12 cellular contexts compared by ENCODE assay signal in the genomic region with DNA sequence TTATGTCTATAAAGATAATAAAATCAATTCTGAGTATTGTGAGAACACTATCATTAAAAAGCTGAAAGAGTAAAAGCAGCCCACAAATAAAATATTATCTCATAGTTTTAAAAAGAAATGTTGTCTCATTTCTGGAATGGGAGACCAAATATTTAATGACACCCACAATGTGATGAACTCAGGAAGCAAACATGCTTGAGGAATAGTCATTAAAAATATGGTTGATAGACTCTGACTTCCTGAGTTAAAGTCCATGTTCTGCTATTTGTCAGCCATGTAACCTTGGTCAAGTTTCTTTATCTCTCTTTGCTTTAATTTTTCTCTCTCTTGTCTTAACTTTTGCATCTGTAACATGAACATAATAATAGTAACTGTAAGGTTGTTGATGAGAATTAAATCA. TPM values are rescaled to one million over a fixed set of nuclear protein-coding genes. Genes with fewer than 3 reads are reported as not detected.
DNase-seq lines count a peak whose midpoint lies in the region; ATAC-seq and TF ChIP-seq lines count a peak whose summit lies in the region.
"Had no signal": no experiment of that assay in that cellular context is flagged by ENCODE, and none has a peak within 500 bp of the region (broad histone marks: within the 10 kb centered on the region; RNA-seq: fewer than 3 reads in every experiment).

No MANE protein-coding gene starts in this region.

- H3K14ac ChIP-seq in mesenchymal stem cell (ENCODE audit: low read length in 2 of 2), result no peak overlapping the region

- no peak for DNase-seq in mammary epithelial cell
- DNase-seq in breast epithelium (ENCODE audit: low spot score in 2 of 2), result no peak
- peak; percentile 48 for DNase-seq in NCI-H69 (lab: John Stamatoyannopoulos, UW)
- no peak for DNase-seq in mesenchymal stem cell
- no peak for DNase-seq in posterior vena cava (ENCODE audit: low spot score)
- DNase-seq in colonic mucosa, result no peak
- no peak for DNase-seq in osteocyte (ENCODE audit: extremely low spot score, unreplicated experiment)
- no peak for DNase-seq in GM23338 (ENCODE audit: low spot score)
- DNase-seq: Caco-2; CD4-positive, CD25-positive, alpha-beta regulatory T cell; NCI-H774 had no signal

- no peak overlapping the region for H2BK12ac ChIP-seq in mesenchymal stem cell (ENCODE audit: low read length in 2 of 2)

- H3K4me3 Mint-ChIP-seq in osteocyte (ENCODE audit: unreplicated experiment) (no peak overlapping the region), GM23338 (no peak overlapping the region)
- H3K4me3 Mint-ChIP-seq: CD4-positive, CD25-positive, alpha-beta regulatory T cell had no signal

- no peaks in the 10 kb centered on the region for H3K36me3 Mint-ChIP-seq in osteocyte (ENCODE audit: unreplicated experiment)
- peaks cover 18% of the 10 kb centered on the region for H3K36me3 Mint-ChIP-seq in GM23338 (ENCODE audit: low read depth)
- H3K36me3 Mint-ChIP-seq: CD4-positive, CD25-positive, alpha-beta regulatory T cell had no signal

- no peak overlapping the region for H3K27ac Mint-ChIP-seq in osteocyte (ENCODE audit: unreplicated experiment)
- H3K27ac Mint-ChIP-seq in GM23338, result no peak overlapping the region
- H3K27ac Mint-ChIP-seq: CD4-positive, CD25-positive, alpha-beta regulatory T cell had no signal

- no peak overlapping the region for H4K8ac ChIP-seq in mesenchymal stem cell (ENCODE audit: low read length)

- H3K9ac ChIP-seq in mammary epithelial cell (ENCODE audit: insufficient read depth, low read length) (no peak overlapping the region), mesenchymal stem cell (ENCODE audit: low read length) (peak overlapping the region; percentile 27), colonic mucosa (ENCODE audit: low read depth in 2 of 2, low read length in 2 of 2) (no peak overlapping the region)

- H2AK5ac ChIP-seq in mesenchymal stem cell (ENCODE audit: low read length, severe bottlenecking), result no peak overlapping the region

- H3K4ac ChIP-seq in mesenchymal stem cell (ENCODE audit: low read depth in 1 of 2, low read length in 2 of 2), result no peak overlapping the region

- H3K9me3 ChIP-seq in mammary epithelial cell (replicated peaks; ENCODE audit: insufficient read depth, low read length) (peaks cover 14% of the 10 kb centered on the region), breast epithelium (no peaks in the 10 kb centered on the region), mesenchymal stem cell (ENCODE audit: control insufficient read depth, low read length) (peaks cover 4% of the 10 kb centered on the region), colonic mucosa (no peaks in the 10 kb centered on the region)
- H3K9me3 ChIP-seq: Caco-2 had no signal

- ATAC-seq in GM23338, result no peak
- ATAC-seq: K562 had no signal

- no peak overlapping the region for H4K91ac ChIP-seq in mesenchymal stem cell (ENCODE audit: low read length)

- H4K20me1 ChIP-seq in mammary epithelial cell (ENCODE audit: insufficient read depth, low read length) (no peaks in the 10 kb centered on the region), GM23338 (replicated peaks; ENCODE audit: insufficient read depth) (no peaks in the 10 kb centered on the region)

- no TSS peak for BruUV-seq in mammary epithelial cell (replicated peaks; lab: Mats Ljungman, UMichigan)

- no peaks in the 10 kb centered on the region for H3K4me1 ChIP-seq in mammary epithelial cell (ENCODE audit: insufficient read depth, low read length)
- H3K4me1 ChIP-seq in breast epithelium, result no peaks in the 10 kb centered on the region
- H3K4me1 ChIP-seq in mesenchymal stem cell (ENCODE audit: control insufficient read depth, insufficient read depth, low read depth, low read length), result no peaks in the 10 kb centered on the region
- no peaks in the 10 kb centered on the region for H3K4me1 ChIP-seq in colonic mucosa
- no peaks in the 10 kb centered on the region for H3K4me1 ChIP-seq in GM23338 (ENCODE audit: insufficient read depth)
- H3K4me1 ChIP-seq: Caco-2 had no signal

- dilution Hi-C loops in mammary epithelial cell (cut with HindIII; ENCODE audit: low sequenced_read_pairs), result no loop called here

- H3K27me3 Mint-ChIP-seq in osteocyte (ENCODE audit: unreplicated experiment) (peaks cover 10% of the 10 kb centered on the region), GM23338 (ENCODE audit: insufficient read depth, low read depth, poor library complexity) (no peaks in the 10 kb centered on the region)

- no peak overlapping the region for H3K4me3 ChIP-seq in mammary epithelial cell (replicated peaks in 1 of 3; ENCODE audit: insufficient read depth in 1 of 3, low read depth in 2 of 3, low read length in 3 of 3)
- H3K4me3 ChIP-seq in breast epithelium, result no peak overlapping the region
- H3K4me3 ChIP-seq in mesenchymal stem cell (ENCODE audit: insufficient read depth in 1 of 2, low read depth in 1 of 2, low read length in 2 of 2), result no peak overlapping the region
- H3K4me3 ChIP-seq in colonic mucosa, result no peak overlapping the region
- no peak overlapping the region for H3K4me3 ChIP-seq in GM23338
- H3K4me3 ChIP-seq: K562 had no signal

- no peak overlapping the region for H3K27ac ChIP-seq in mammary epithelial cell (ENCODE audit: insufficient read depth, low read depth, low read length)
- H3K27ac ChIP-seq in breast epithelium, result no peak overlapping the region
- H3K27ac ChIP-seq in mesenchymal stem cell (ENCODE audit: low read length, poor library complexity, severe bottlenecking), result no peak overlapping the region
- no peak overlapping the region for H3K27ac ChIP-seq in colonic mucosa
- H3K27ac ChIP-seq in GM23338 (ENCODE audit: low read depth), result no peak overlapping the region

- no peak for TF ChIP-seq POLR2A in breast epithelium (IDR thresholded peaks at IDR 0.05)

- H3K9me2 ChIP-seq in GM23338 (ENCODE audit: insufficient read depth), result no peaks in the 10 kb centered on the region; the same call in 1 of the 2 replicates

- no peak overlapping the region for H2BK15ac ChIP-seq in mesenchymal stem cell (ENCODE audit: low read depth, poor library complexity, severe bottlenecking)

- H3K4me1 Mint-ChIP-seq in osteocyte (ENCODE audit: unreplicated experiment) (no peaks in the 10 kb centered on the region), GM23338 (peaks cover 6% of the 10 kb centered on the region)
- H3K4me1 Mint-ChIP-seq: CD4-positive, CD25-positive, alpha-beta regulatory T cell had no signal

- H3F3A ChIP-seq in GM23338 (replicated peaks; ENCODE audit: low read depth), result no peaks in the 10 kb centered on the region

- no peaks in the 10 kb centered on the region for H3K79me2 ChIP-seq in mammary epithelial cell (ENCODE audit: insufficient read depth, low read length)
- H3K79me2 ChIP-seq in GM23338 (replicated peaks; ENCODE audit: insufficient read depth), result no peaks in the 10 kb centered on the region

- peaks cover 9% of the 10 kb centered on the region for H3K9me3 Mint-ChIP-seq in osteocyte (ENCODE audit: unreplicated experiment)
- peaks cover 19% of the 10 kb centered on the region for H3K9me3 Mint-ChIP-seq in GM23338

- no peak overlapping the region for H2BK5ac ChIP-seq in mesenchymal stem cell (ENCODE audit: low read depth, low read length, poor library complexity, severe bottlenecking)

- H3K27me3 ChIP-seq in mammary epithelial cell (ENCODE audit: insufficient read depth, low read length) (peaks cover 3% of the 10 kb centered on the region), breast epithelium (no peaks in the 10 kb centered on the region), mesenchymal stem cell (ENCODE audit: control insufficient read depth in 1 of 2, insufficient read depth in 1 of 2, low read length in 2 of 2) (no peaks in the 10 kb centered on the region), colonic mucosa (no peaks in the 10 kb centered on the region), GM23338 (ENCODE audit: insufficient read depth) (no peaks in the 10 kb centered on the region)

- in situ Hi-C loops in mammary epithelial cell (cut with MboI; ENCODE audit: low sequenced_read_pairs in 2 of 2), result no loop called here

- H3K4me2 ChIP-seq in mammary epithelial cell (ENCODE audit: insufficient read depth, low read depth, low read length) (peak overlapping the region; percentile 54), mesenchymal stem cell (ENCODE audit: low read length, poor library complexity, severe bottlenecking) (no peak overlapping the region), GM23338 (no peak overlapping the region)

- no peak for TF ChIP-seq CTCF in mammary epithelial cell (conservative IDR thresholded peaks at IDR 0.05 in 1 of 2, IDR thresholded peaks at IDR 0.05 in 1 of 2; ENCODE audit: extremely low read depth in 1 of 2, insufficient read depth in 1 of 2, low read depth in 1 of 2, low read length in 2 of 2)
- no peak for TF ChIP-seq CTCF in breast epithelium (IDR thresholded peaks at IDR 0.05)
- TF ChIP-seq CTCF in colonic mucosa (IDR thresholded peaks at IDR 0.05), result no peak
- TF ChIP-seq CTCF in osteocyte (IDR thresholded peaks at IDR 0.05), result no peak
- TF ChIP-seq CTCF in GM23338 (conservative IDR thresholded peaks at IDR 0.05; ENCODE audit: low read depth in 2 of 2), result no peak

- H3K23ac ChIP-seq in mesenchymal stem cell (ENCODE audit: low read length in 2 of 2), result no peak overlapping the region

- CTCF ChIA-PET in mammary epithelial cell (lab: Charles Lee; ENCODE audit: low non-redundant PET), result no interaction called here

- H2AFZ ChIP-seq in mammary epithelial cell (ENCODE audit: low read depth, low read length) (no peak overlapping the region), mesenchymal stem cell (ENCODE audit: low read depth, low read length) (no peak overlapping the region), GM23338 (no peak overlapping the region)

- H3K36me3 ChIP-seq in mammary epithelial cell (ENCODE audit: insufficient read depth, low read length), result no peaks in the 10 kb centered on the region
- no peaks in the 10 kb centered on the region for H3K36me3 ChIP-seq in breast epithelium
- H3K36me3 ChIP-seq in mesenchymal stem cell (ENCODE audit: control insufficient read depth in 1 of 2, insufficient read depth in 2 of 2, low read depth in 1 of 2, low read length in 2 of 2), result no peaks in the 10 kb centered on the region
- H3K36me3 ChIP-seq in colonic mucosa, result no peaks in the 10 kb centered on the region
- 0 out of 2 replicates have a peak, but pooled peaks cover 3% of the 10 kb centered on the region for H3K36me3 ChIP-seq in GM23338 (ENCODE audit: insufficient read depth)

- no peak overlapping the region for H2BK120ac ChIP-seq in mesenchymal stem cell (ENCODE audit: low read depth, low read length)

- intact Hi-C loops in mammary epithelial cell (cut with micrococcal nuclease) (no loop called here), breast epithelium (cut with DNase I; ENCODE audit: low total_unique reads) (no loop called here), posterior vena cava (cut with DNase I) (no loop called here), colonic mucosa (cut with DNase I) (no loop called here)

- H3K79me1 ChIP-seq in mesenchymal stem cell (replicated peaks; ENCODE audit: low read length, poor library complexity, severe bottlenecking), result no peaks in the 10 kb centered on the region

- no peak overlapping the region for H3K18ac ChIP-seq in mesenchymal stem cell (ENCODE audit: low read depth in 1 of 2, low read length in 2 of 2)

RNA-seq across cellular contexts. Expression of gene CHMP2B, which starts 35.5 kb away (rescaled TPM):
- total RNA-seq in mammary epithelial cell (10 to 100 TPM; 40.3 to 52.9 TPM), breast epithelium (10 to 100 TPM; 32.0 to 42.6 (median 32.4) TPM), posterior vena cava (10 to 100 TPM; 45.0 to 60.8 TPM), colonic mucosa (100 to 1,000 TPM in 1 of 2 donors, 10 to 100 TPM in 1; 80.2 to 103 TPM), osteocyte (36.9 and 41.9 TPM in 2 replicates)
- polyA plus RNA-seq in mammary epithelial cell (31.0 TPM), GM23338 (2016; fragmentation: Nextera tagmentation; extraction: Ambion mirVana) (112 and 130 TPM in 2 replicates)
- 19.7 TPM for polyA minus RNA-seq in mammary epithelial cell
- 45.3 TPM for polyA plus RNA-seq in mesenchymal stem cell (2013, experiment 1 of 2)
- polyA plus RNA-seq in mesenchymal stem cell (2013, experiment 2 of 2), result 45.2 TPM
- total RNA-seq in GM23338 (2014; rRNA removed; shearing (Covaris generic)), result 45.1 and 53.7 TPM in 2 replicates
